2 cellular contexts compared by ENCODE assay signal in the genomic region with DNA sequence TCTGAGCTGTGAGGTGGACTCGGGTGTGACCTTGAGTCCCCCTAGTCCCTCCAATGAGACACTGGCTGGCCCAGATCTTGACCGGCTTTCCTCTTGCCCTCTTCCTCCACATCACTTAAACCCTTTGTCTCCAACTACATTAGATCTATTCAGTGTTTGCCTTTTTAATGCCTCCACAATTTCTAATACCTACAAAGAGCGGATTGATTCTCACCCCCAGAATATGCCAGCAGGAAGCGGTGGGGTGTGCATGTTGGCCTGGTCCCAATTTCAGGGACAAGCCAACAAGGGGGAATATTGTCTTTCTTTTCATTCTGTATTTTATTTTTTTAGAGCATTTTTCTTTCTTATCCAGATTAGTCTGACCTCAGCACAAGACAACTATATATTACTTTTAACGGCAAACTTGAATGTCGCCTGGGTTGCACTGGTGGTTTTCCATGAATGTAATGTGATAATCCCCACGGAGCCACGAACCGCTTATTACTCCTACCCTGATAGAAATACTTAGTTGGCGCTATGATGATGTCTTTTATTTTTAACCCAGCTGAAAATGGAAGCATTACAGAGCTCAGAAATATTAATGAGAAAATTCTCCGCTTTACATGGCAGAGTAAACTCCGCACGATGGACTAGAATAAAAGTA.
TF ChIP-seq lines count a peak whose summit lies in the region.

No MANE protein-coding gene starts in this region.

TF ChIP-seq in SK-N-SH, 30 proteins besides CTCF, POLR2A, EP300 and RAD21:
- TF ChIP-seq FOXJ3 (CRISPR knock-in tag; IDR thresholded peaks at IDR 0.05) (no peak), ELF1 (IDR thresholded peaks at IDR 0.05) (no peak), EZH2phosphoT487 (IDR thresholded peaks at IDR 0.05; ENCODE audit: borderline replicate concordance, low read depth) (no peak), MEF2A (IDR thresholded peaks at IDR 0.05; ENCODE audit: borderline replicate concordance, low read depth) (no peak), TEAD4 (IDR thresholded peaks at IDR 0.05; ENCODE audit: borderline replicate concordance, insufficient read depth) (no peak), SIN3A (IDR thresholded peaks at IDR 0.05; ENCODE audit: borderline replicate concordance, low read depth, low read length) (no peak), MXI1 (IDR thresholded peaks at IDR 0.05; ENCODE audit: low read depth, low read length) (no peak), NRF1 (IDR thresholded peaks at IDR 0.05; ENCODE audit: low read depth, low read length) (no peak), FOSL2 (IDR thresholded peaks at IDR 0.05; ENCODE audit: borderline replicate concordance, low read depth) (no peak), CHD2 (IDR thresholded peaks at IDR 0.05; ENCODE audit: low read length, partially characterized antibody) (no peak), RFX5 (IDR thresholded peaks at IDR 0.05; ENCODE audit: low read length) (no peak), GATA2 (CRISPR knock-in tag; IDR thresholded peaks at IDR 0.05) (no peak), POLR2AphosphoS5 (IDR thresholded peaks at IDR 0.05; ENCODE audit: low read depth, low read length) (no peak), TAF1 (IDR thresholded peaks at IDR 0.05; ENCODE audit: borderline replicate concordance, low read depth, low read length) (no peak), TCF12 (IDR thresholded peaks at IDR 0.05) (no peak)
- TF ChIP-seq, protein P1, sequence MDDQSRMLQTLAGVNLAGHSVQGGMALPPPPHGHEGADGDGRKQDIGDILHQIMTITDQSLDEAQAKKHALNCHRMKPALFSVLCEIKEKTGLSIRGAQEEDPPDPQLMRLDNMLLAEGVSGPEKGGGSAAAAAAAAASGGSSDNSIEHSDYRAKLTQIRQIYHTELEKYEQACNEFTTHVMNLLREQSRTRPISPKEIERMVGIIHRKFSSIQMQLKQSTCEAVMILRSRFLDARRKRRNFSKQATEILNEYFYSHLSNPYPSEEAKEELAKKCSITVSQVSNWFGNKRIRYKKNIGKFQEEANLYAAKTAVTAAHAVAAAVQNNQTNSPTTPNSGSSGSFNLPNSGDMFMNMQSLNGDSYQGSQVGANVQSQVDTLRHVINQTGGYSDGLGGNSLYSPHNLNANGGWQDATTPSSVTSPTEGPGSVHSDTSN (IDR thresholded peaks at IDR 0.05) = no peak
- TF ChIP-seq, protein P2, sequence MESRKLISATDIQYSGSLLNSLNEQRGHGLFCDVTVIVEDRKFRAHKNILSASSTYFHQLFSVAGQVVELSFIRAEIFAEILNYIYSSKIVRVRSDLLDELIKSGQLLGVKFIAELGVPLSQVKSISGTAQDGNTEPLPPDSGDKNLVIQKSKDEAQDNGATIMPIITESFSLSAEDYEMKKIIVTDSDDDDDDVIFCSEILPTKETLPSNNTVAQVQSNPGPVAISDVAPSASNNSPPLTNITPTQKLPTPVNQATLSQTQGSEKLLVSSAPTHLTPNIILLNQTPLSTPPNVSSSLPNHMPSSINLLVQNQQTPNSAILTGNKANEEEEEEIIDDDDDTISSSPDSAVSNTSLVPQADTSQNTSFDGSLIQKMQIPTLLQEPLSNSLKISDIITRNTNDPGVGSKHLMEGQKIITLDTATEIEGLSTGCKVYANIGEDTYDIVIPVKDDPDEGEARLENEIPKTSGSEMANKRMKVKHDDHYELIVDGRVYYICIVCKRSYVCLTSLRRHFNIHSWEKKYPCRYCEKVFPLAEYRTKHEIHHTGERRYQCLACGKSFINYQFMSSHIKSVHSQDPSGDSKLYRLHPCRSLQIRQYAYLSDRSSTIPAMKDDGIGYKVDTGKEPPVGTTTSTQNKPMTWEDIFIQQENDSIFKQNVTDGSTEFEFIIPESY (IDR thresholded peaks at IDR 0.05; ENCODE audit: borderline replicate concordance, low read depth) = no peak
- TF ChIP-seq, protein P3, sequence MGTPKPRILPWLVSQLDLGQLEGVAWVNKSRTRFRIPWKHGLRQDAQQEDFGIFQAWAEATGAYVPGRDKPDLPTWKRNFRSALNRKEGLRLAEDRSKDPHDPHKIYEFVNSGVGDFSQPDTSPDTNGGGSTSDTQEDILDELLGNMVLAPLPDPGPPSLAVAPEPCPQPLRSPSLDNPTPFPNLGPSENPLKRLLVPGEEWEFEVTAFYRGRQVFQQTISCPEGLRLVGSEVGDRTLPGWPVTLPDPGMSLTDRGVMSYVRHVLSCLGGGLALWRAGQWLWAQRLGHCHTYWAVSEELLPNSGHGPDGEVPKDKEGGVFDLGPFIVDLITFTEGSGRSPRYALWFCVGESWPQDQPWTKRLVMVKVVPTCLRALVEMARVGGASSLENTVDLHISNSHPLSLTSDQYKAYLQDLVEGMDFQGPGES (IDR thresholded peaks at IDR 0.05; ENCODE audit: low read depth, low read length) = no peak

TF ChIP-seq in SK-N-SH treated with all-trans-retinoic acid at 6 μM for 48 hours, 23 proteins besides CTCF, POLR2A, EP300 and RAD21:
- TF ChIP-seq ZNF565 (CRISPR knock-in tag; conservative IDR thresholded peaks at IDR 0.05; ENCODE audit: low read depth) = no peak
- TF ChIP-seq ZNF8 (CRISPR knock-in tag; IDR thresholded peaks at IDR 0.05) = no peak
- TF ChIP-seq ISL1 (CRISPR knock-in tag; IDR thresholded peaks at IDR 0.05) = no peak
- TF ChIP-seq, protein P4, sequence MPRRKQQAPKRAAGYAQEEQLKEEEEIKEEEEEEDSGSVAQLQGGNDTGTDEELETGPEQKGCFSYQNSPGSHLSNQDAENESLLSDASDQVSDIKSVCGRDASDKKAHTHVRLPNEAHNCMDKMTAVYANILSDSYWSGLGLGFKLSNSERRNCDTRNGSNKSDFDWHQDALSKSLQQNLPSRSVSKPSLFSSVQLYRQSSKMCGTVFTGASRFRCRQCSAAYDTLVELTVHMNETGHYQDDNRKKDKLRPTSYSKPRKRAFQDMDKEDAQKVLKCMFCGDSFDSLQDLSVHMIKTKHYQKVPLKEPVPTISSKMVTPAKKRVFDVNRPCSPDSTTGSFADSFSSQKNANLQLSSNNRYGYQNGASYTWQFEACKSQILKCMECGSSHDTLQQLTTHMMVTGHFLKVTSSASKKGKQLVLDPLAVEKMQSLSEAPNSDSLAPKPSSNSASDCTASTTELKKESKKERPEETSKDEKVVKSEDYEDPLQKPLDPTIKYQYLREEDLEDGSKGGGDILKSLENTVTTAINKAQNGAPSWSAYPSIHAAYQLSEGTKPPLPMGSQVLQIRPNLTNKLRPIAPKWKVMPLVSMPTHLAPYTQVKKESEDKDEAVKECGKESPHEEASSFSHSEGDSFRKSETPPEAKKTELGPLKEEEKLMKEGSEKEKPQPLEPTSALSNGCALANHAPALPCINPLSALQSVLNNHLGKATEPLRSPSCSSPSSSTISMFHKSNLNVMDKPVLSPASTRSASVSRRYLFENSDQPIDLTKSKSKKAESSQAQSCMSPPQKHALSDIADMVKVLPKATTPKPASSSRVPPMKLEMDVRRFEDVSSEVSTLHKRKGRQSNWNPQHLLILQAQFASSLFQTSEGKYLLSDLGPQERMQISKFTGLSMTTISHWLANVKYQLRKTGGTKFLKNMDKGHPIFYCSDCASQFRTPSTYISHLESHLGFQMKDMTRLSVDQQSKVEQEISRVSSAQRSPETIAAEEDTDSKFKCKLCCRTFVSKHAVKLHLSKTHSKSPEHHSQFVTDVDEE (CRISPR knock-in tag; IDR thresholded peaks at IDR 0.05) = no peak
- no peak for TF ChIP-seq ZFP3 (CRISPR knock-in tag; IDR thresholded peaks at IDR 0.05)
- TF ChIP-seq ZC3H10 (CRISPR knock-in tag; IDR thresholded peaks at IDR 0.05) = no peak
- TF ChIP-seq, protein P5, sequence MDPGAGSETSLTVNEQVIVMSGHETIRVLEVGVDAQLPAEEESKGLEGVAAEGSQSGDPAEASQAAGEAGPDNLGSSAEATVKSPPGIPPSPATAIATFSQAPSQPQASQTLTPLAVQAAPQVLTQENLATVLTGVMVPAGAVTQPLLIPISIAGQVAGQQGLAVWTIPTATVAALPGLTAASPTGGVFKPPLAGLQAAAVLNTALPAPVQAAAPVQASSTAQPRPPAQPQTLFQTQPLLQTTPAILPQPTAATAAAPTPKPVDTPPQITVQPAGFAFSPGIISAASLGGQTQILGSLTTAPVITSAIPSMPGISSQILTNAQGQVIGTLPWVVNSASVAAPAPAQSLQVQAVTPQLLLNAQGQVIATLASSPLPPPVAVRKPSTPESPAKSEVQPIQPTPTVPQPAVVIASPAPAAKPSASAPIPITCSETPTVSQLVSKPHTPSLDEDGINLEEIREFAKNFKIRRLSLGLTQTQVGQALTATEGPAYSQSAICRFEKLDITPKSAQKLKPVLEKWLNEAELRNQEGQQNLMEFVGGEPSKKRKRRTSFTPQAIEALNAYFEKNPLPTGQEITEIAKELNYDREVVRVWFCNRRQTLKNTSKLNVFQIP (CRISPR knock-in tag; IDR thresholded peaks at IDR 0.05; ENCODE audit: borderline replicate concordance, low read depth) = no peak
- TF ChIP-seq, protein P6, sequence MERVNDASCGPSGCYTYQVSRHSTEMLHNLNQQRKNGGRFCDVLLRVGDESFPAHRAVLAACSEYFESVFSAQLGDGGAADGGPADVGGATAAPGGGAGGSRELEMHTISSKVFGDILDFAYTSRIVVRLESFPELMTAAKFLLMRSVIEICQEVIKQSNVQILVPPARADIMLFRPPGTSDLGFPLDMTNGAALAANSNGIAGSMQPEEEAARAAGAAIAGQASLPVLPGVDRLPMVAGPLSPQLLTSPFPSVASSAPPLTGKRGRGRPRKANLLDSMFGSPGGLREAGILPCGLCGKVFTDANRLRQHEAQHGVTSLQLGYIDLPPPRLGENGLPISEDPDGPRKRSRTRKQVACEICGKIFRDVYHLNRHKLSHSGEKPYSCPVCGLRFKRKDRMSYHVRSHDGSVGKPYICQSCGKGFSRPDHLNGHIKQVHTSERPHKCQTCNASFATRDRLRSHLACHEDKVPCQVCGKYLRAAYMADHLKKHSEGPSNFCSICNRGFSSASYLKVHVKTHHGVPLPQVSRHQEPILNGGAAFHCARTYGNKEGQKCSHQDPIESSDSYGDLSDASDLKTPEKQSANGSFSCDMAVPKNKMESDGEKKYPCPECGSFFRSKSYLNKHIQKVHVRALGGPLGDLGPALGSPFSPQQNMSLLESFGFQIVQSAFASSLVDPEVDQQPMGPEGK (CRISPR knock-in tag; IDR thresholded peaks at IDR 0.05; ENCODE audit: borderline replicate concordance) = no peak
- TF ChIP-seq BACH2 (CRISPR knock-in tag; IDR thresholded peaks at IDR 0.05; ENCODE audit: borderline replicate concordance) = no peak
- TF ChIP-seq ESRRG (CRISPR knock-in tag; IDR thresholded peaks at IDR 0.05) = no peak
- TF ChIP-seq ARNTL (CRISPR knock-in tag; IDR thresholded peaks at IDR 0.05; ENCODE audit: borderline replicate concordance, low read depth) = no peak
